1 cellular context compared by ENCODE assay signal in the genomic region with DNA sequence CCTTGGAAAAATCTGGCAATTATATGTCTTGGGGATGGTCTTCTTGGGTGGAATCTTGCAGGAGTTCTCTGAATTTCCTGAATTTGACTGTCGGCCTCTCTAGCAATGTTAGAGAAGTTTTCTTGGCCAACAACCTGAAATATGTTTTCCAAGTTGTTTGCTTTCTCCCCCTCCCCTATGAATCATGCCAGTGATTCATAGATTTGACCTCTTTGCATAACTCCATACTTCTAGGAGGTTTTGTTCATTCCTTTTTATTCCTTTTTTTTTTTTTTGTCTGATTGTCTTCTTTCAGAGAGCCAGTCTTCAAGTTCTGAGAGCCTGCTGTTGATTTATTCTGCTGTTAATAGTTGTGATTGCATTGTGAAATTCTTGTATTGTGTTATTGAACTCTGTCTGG.
A peak's percentile ranks its signal among the peaks of the same experiment; 100 is the strongest.
TF ChIP-seq lines count a peak whose summit lies in the region.

No MANE protein-coding gene starts in this region.

TF ChIP-seq in K562, 482 proteins besides CTCF, POLR2A, EP300 and RAD21:
- TF ChIP-seq, protein P1, sequence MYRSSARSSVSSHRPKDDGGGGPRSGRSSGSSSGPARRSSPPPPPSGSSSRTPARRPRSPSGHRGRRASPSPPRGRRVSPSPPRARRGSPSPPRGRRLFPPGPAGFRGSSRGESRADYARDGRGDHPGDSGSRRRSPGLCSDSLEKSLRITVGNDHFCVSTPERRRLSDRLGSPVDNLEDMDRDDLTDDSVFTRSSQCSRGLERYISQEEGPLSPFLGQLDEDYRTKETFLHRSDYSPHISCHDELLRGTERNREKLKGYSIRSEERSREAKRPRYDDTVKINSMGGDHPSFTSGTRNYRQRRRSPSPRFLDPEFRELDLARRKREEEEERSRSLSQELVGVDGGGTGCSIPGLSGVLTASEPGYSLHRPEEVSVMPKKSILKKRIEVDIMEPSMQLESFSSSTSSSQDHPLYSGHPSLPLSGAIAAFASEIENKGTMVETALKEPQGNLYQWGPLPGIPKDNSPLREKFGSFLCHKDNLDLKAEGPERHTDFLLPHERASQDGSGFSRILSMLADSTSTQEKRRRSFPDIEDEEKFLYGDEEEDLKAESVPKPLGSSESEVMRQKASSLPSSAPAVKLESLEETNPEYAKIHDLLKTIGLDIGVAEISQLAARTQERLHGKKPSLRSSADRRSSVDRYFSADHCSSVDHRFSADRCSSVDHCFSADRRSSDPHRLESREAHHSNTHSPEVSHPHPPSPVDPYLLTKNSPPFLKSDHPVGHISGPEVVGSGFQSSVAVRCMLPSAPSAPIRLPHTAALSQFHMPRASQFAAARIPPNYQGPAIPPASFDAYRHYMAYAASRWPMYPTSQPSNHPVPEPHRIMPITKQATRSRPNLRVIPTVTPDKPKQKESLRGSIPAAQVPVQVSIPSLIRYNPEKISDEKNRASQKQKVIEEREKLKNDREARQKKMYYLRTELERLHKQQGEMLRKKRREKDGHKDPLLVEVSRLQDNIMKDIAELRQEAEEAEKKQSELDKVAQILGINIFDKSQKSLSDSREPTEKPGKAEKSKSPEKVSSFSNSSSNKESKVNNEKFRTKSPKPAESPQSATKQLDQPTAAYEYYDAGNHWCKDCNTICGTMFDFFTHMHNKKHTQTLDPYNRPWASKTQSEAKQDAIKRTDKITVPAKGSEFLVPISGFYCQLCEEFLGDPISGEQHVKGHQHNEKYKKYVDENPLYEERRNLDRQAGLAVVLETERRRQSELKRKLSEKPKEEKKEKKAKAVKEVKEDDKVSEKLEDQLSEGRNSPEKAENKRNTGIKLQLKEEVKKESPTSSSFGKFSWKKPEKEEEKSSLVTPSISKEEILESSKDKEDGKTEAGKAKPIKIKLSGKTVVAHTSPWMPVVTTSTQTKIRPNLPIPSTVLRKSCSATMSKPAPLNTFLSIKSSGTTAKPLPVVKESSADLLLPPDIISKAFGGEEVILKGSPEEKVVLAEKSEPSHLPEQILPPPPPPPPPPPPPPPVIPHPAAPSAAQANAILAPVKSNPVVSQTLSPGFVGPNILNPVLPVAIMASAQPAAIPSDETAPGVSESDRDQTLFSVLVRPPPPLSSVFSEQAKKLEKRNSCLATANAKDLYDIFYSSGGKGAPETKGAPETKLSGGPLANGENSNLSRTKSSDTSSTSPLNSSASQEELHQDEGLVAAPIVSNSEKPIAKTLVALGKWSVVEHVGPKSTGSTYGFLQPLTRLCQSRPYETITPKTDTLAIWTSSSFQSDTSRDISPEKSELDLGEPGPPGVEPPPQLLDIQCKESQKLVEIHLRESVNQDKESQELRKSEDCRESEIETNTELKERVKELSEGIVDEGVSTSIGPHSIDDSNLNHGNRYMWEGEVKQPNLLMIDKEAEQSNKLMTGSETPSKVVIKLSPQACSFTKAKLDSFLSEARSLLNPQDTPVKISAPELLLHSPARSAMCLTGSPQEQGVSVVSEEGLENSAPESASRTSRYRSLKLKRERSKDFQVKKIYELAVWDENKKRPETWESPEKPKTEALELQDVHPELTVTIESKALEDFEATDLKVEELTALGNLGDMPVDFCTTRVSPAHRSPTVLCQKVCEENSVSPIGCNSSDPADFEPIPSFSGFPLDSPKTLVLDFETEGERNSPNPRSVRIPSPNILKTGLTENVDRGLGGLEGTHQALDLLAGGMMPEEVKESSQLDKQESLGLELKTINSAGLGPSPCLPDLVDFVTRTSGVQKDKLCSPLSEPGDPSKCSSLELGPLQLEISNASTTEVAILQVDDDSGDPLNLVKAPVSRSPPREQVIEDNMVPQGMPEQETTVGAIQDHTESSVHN (IDR thresholded peaks at IDR 0.05; ENCODE audit: borderline replicate concordance in 1 of 2, low read depth in 1 of 2), result no peak
- TF ChIP-seq FOSL1 (tag; conservative IDR thresholded peaks at IDR 0.05) (peak; percentile 71), TCF7 (IDR thresholded peaks at IDR 0.05; ENCODE audit: borderline replicate concordance) (no peak), ZNF551 (CRISPR knock-in tag; IDR thresholded peaks at IDR 0.05) (no peak), MTF1 (CRISPR knock-in tag; IDR thresholded peaks at IDR 0.05; ENCODE audit: borderline replicate concordance) (no peak)
TF ChIP-seq in K562: peak in this region for 1.
